Comparison of ENCODE assay signal across 11 cellular contexts in genomic region chrX:145247203-145247602, GRCh38. TPM values are rescaled to one million over a fixed set of nuclear protein-coding genes. Genes with fewer than 3 reads are reported as not detected.
"Had no signal": no experiment of that assay in that cellular context is flagged by ENCODE, and none has a peak within 500 bp of the region (broad histone marks: within the 10 kb centered on the region; RNA-seq: fewer than 3 reads in every experiment).

A gene with protein sequence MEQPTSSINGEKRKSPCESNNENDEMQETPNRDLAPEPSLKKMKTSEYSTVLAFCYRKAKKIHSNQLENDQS (plus strand): TSS chrX:145247503. CDS start chrX:145247587, 84 bp downstream.

RNA-seq across cellular contexts. Expression of the gene that starts here (rescaled TPM):
- total RNA-seq: OCI-LY7, PC-3, PC-9, Peyer's patch, Right ventricle myocardium inferior, Right ventricle myocardium superior, RPMI7951, SJCRH30, SJSA1, SK-MEL-5 had no signal
- polyA plus RNA-seq: SK-N-SH had no signal
